ENCODE assay signal across 9 cellular contexts in genomic region chr10:47311193-47311899, GRCh38. TPM values are rescaled to one million over a fixed set of nuclear protein-coding genes. Genes with fewer than 3 reads are reported as not detected.
DNase-seq lines count a peak whose midpoint lies in the region; TF ChIP-seq lines count a peak whose summit lies in the region.
"Had no signal": no experiment of that assay in that cellular context is flagged by ENCODE, and none has a peak within 500 bp of the region (broad histone marks: within the 10 kb centered on the region; RNA-seq: fewer than 3 reads in every experiment).

No MANE protein-coding gene starts in this region.

- no peak overlapping the region for H3K4me2 ChIP-seq in OCI-LY7 (ENCODE audit: low read length)

- intact Hi-C loops in OCI-LY7 (cut with micrococcal nuclease; ENCODE audit: unreplicated experiment) (loop anchor here (10.0 kb wide), 1 partner anchor 63 kb away; no protein-coding TSS in a partner anchor), spleen (cut with DNase I; ENCODE audit: low total_unique reads) (no loop called here), tibial artery (cut with DNase I; ENCODE audit: low total_unique reads) (loop anchor here (1.0 kb wide), 1 partner anchor 263 kb away; no protein-coding TSS in a partner anchor)
- intact Hi-C loops in activated T-helper 2 cell treated with anti-CD3 and anti-CD28 coated beads, Interferon-gamma antibody, Interleukin-2, Interleukin-4, amounts not matched to agents 10 μg/mL and 5 μg/mL and 100 μg/mL, durations not matched to agents 14 hours and 24 hours and 36 hours (cut with micrococcal nuclease): loop anchor here (5.0 to 10.0 kb wide), 2 partner anchors 49 to 127 kb away; no protein-coding TSS in a partner anchor

- no peak overlapping the region for H3K4me3 ChIP-seq in HEK293 (ENCODE audit: low read depth, low read length)
- H3K4me3 ChIP-seq in OCI-LY7 (ENCODE audit: low read depth, low read length, poor library complexity, severe bottlenecking): no peak overlapping the region
- H3K4me3 ChIP-seq in spleen: no peak overlapping the region
- no peak overlapping the region for H3K4me3 ChIP-seq in tibial artery
- H3K4me3 ChIP-seq: GM12878 had no signal

- H3K9me3 ChIP-seq in HEK293 (ENCODE audit: control insufficient read depth, insufficient read depth, low read depth, low read length) (no peaks in the 10 kb centered on the region), OCI-LY7 (ENCODE audit: low read length) (no peaks in the 10 kb centered on the region), spleen (no peaks in the 10 kb centered on the region), tibial artery (no peaks in the 10 kb centered on the region)

- WGBS in spleen, 5 donors: 54 to 61% (median 58%) methylated on average over 9 of the region's 9 CpGs

- POLR2A ChIA-PET in HEK293 (lab: Yijun Ruan, JAX): interaction anchor here (0.9 kb wide), 1 partner anchor 264 kb away, joined by 5 read pairs; no protein-coding TSS in a partner anchor
- POLR2A ChIA-PET in OCI-LY7 (lab: Charles Lee): no interaction called here

- H3K27ac ChIP-seq in HEK293 (ENCODE audit: extremely low read depth, low read depth, low read length): no peak overlapping the region
- no peak overlapping the region for H3K27ac ChIP-seq in OCI-LY7 (ENCODE audit: low read depth, low read length, poor library complexity, severe bottlenecking)
- peak overlapping the region in 3 of 8 donors; percentile 1 to 40 (median 15) for H3K27ac ChIP-seq in spleen
- no peak overlapping the region for H3K27ac ChIP-seq in tibial artery

- no peak overlapping the region for H3K27ac Mint-ChIP-seq in activated T-helper 2 cell treated with anti-CD3 and anti-CD28 coated beads, Interferon-gamma antibody, Interleukin-2, Interleukin-4, amounts not matched to agents 10 μg/mL and 5 μg/mL and 100 μg/mL, durations not matched to agents 14 hours and 24 hours and 36 hours

- peak overlapping the region; percentile 48; the same call in 1 of the 2 replicates for H2AFZ ChIP-seq in OCI-LY7 (ENCODE audit: low read length)

- CTCF ChIA-PET in HEK293 (lab: Yijun Ruan, JAX): interaction anchor here (0.6 to 8.1 kb wide), 28 partner anchors 8 to 317 kb away, joined by 3 to 131 read pairs (median 5); no protein-coding TSS in a partner anchor
- CTCF ChIA-PET in OCI-LY7 (lab: Charles Lee; ENCODE audit: unreplicated experiment): interaction anchor here (0.6 to 1.9 kb wide), 3 partner anchors 114 to 286 kb away, joined by 3 to 10 read pairs (median 10); no protein-coding TSS in a partner anchor

- DNase-seq in OCI-LY7 (ENCODE audit: low spot score): no peak
- DNase-seq in activated T-helper 2 cell treated with anti-CD3 and anti-CD28 coated beads, Interferon-gamma antibody, Interleukin-2, Interleukin-4, amounts not matched to agents 10 μg/mL and 5 μg/mL and 100 μg/mL, durations not matched to agents 14 hours and 24 hours and 36 hours (ENCODE audit: low spot score): peak; percentile 54
- DNase-seq in spleen: peak; percentile 83
- no peak for DNase-seq in tibial artery
- DNase-seq in NCI-H1048 (lab: John Stamatoyannopoulos, UW): no peak
- DNase-seq in NCI-H128 (lab: John Stamatoyannopoulos, UW; ENCODE audit: unreplicated experiment): no peak

- no TSS peak for BruUV-seq in OCI-LY7 (replicated peaks; lab: Mats Ljungman, UMichigan)

- no peaks in the 10 kb centered on the region for H3K9me3 Mint-ChIP-seq in activated T-helper 2 cell treated with anti-CD3 and anti-CD28 coated beads, Interferon-gamma antibody, Interleukin-2, Interleukin-4, amounts not matched to agents 10 μg/mL and 5 μg/mL and 100 μg/mL, durations not matched to agents 14 hours and 24 hours and 36 hours

- H3K27me3 ChIP-seq in spleen (replicated peaks in 1 of 7) (peaks cover 0 to 32% (median 0%) of the 10 kb centered on the region in 7 donors), tibial artery (no peaks in the 10 kb centered on the region)

- no peaks in the 10 kb centered on the region for H3K36me3 Mint-ChIP-seq in activated T-helper 2 cell treated with anti-CD3 and anti-CD28 coated beads, Interferon-gamma antibody, Interleukin-2, Interleukin-4, amounts not matched to agents 10 μg/mL and 5 μg/mL and 100 μg/mL, durations not matched to agents 14 hours and 24 hours and 36 hours (ENCODE audit: low read depth)

- H3K4me1 ChIP-seq in HEK293 (ENCODE audit: control insufficient read depth, insufficient read depth, low read length): no peaks in the 10 kb centered on the region
- H3K4me1 ChIP-seq in OCI-LY7 (ENCODE audit: insufficient read depth, low read length, poor library complexity, severe bottlenecking): no peaks in the 10 kb centered on the region
- peaks cover 0 to 25% (median 10%) of the 10 kb centered on the region in 6 donors for H3K4me1 ChIP-seq in spleen
- peaks cover 0 to 10% (median 3%) of the 10 kb centered on the region in 4 donors for H3K4me1 ChIP-seq in tibial artery

- no peak overlapping the region for H3K4me3 Mint-ChIP-seq in activated T-helper 2 cell treated with anti-CD3 and anti-CD28 coated beads, Interferon-gamma antibody, Interleukin-2, Interleukin-4, amounts not matched to agents 10 μg/mL and 5 μg/mL and 100 μg/mL, durations not matched to agents 14 hours and 24 hours and 36 hours (ENCODE audit: low read depth)

- TF ChIP-seq CTCF in HEK293 (tag by site-specific recombination; IDR thresholded peaks at IDR 0.05) (no peak), OCI-LY7 (conservative IDR thresholded peaks at IDR 0.05; ENCODE audit: low read length) (no peak), spleen (IDR thresholded peaks at IDR 0.05 in 8 of 11, conservative IDR thresholded peaks at IDR 0.05 in 3 of 11) (no peak), tibial artery (IDR thresholded peaks at IDR 0.05) (no peak)

- H3K9me2 ChIP-seq in OCI-LY7 (ENCODE audit: insufficient read depth, low read length): no peaks in the 10 kb centered on the region

- H4K20me1 ChIP-seq in OCI-LY7 (ENCODE audit: insufficient read depth, low read length): no peaks in the 10 kb centered on the region

- H3K27me3 Mint-ChIP-seq in activated T-helper 2 cell treated with anti-CD3 and anti-CD28 coated beads, Interferon-gamma antibody, Interleukin-2, Interleukin-4, amounts not matched to agents 10 μg/mL and 5 μg/mL and 100 μg/mL, durations not matched to agents 14 hours and 24 hours and 36 hours (ENCODE audit: low read depth): no peaks in the 10 kb centered on the region

- H3K36me3 ChIP-seq in HEK293 (ENCODE audit: control insufficient read depth in 2 of 2, insufficient read depth in 1 of 2, low read length in 2 of 2) (no peaks in the 10 kb centered on the region), OCI-LY7 (ENCODE audit: insufficient read depth, low read length) (no peaks in the 10 kb centered on the region), spleen (no peaks in the 10 kb centered on the region), tibial artery (no peaks in the 10 kb centered on the region)

- H3K4me1 Mint-ChIP-seq in activated T-helper 2 cell treated with anti-CD3 and anti-CD28 coated beads, Interferon-gamma antibody, Interleukin-2, Interleukin-4, amounts not matched to agents 10 μg/mL and 5 μg/mL and 100 μg/mL, durations not matched to agents 14 hours and 24 hours and 36 hours (ENCODE audit: low read depth): peaks cover 17% of the 10 kb centered on the region

- H3K79me2 ChIP-seq in OCI-LY7 (ENCODE audit: insufficient read depth, low read depth, low read length): no peaks in the 10 kb centered on the region

- no peak for TF ChIP-seq POLR2A in spleen (IDR thresholded peaks at IDR 0.05)

TF ChIP-seq in HEK293, 187 proteins besides CTCF, POLR2A, EP300 and RAD21 (continues in another document):
- 0 out of 2 replicates have a peak, but pooled peaks have one; percentile 5 for TF ChIP-seq ZFHX2 (tag by site-specific recombination; conservative IDR thresholded peaks at IDR 0.05)
- TF ChIP-seq, protein P1, sequence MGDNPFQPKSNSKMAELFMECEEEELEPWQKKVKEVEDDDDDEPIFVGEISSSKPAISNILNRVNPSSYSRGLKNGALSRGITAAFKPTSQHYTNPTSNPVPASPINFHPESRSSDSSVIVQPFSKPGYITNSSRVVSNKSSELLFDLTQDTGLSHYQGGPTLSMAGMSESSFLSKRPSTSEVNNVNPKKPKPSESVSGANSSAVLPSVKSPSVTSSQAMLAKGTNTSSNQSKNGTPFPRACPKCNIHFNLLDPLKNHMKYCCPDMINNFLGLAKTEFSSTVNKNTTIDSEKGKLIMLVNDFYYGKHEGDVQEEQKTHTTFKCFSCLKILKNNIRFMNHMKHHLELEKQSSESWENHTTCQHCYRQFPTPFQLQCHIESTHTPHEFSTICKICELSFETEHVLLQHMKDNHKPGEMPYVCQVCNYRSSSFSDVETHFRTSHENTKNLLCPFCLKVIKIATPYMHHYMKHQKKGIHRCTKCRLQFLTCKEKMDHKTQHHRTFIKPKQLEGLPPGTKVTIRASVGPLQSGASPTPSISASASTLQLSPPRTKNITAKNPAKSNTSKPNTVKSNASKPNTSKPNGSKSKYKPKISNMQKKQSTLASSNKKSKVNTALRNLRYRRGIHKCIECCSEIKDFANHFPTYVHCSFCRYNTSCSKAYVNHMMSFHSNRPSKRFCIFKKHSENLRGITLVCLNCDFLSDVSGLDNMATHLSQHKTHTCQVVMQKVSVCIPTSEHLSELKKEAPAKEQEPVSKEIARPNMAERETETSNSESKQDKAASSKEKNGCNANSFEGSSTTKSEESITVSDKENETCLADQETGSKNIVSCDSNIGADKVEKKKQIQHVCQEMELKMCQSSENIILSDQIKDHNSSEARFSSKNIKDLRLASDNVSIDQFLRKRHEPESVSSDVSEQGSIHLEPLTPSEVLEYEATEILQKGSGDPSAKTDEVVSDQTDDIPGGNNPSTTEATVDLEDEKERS (tag by site-specific recombination; IDR thresholded peaks at IDR 0.05): no peak
- no peak for TF ChIP-seq FEZF1 (tag by site-specific recombination; IDR thresholded peaks at IDR 0.05)

RNA-seq across cellular contexts. Expression of gene GDF2, which starts 10.9 kb away (rescaled TPM):
- total RNA-seq in OCI-LY7 (2014; rRNA removed; shearing (Covaris generic)): not detected in 2 replicates
- total RNA-seq in OCI-LY7 (2022) (not detected in 2 replicates), spleen (not detected)
- not detected in 2 replicates for total RNA-seq in activated T-helper 2 cell treated with anti-CD3 and anti-CD28 coated beads, Interferon-gamma antibody, Interleukin-2, Interleukin-4, amounts not matched to agents 10 μg/mL and 5 μg/mL and 100 μg/mL, durations not matched to agents 14 hours and 24 hours and 36 hours
- polyA plus RNA-seq in spleen: not detected
- total RNA-seq: GM12878, temporal lobe had no signal
- polyA plus RNA-seq: GM12878 had no signal

RNA-seq across cellular contexts. Expression of gene GDF10, which starts 11.3 kb away (rescaled TPM):
- total RNA-seq in OCI-LY7 (2014; rRNA removed; shearing (Covaris generic)): not detected in 2 replicates
- total RNA-seq in OCI-LY7 (2022) (not detected in 2 replicates), spleen (under 1 TPM in 4 of 7 donors, not detected in 3; 0.19 to 0.30 (median 0.21) TPM)
- total RNA-seq in activated T-helper 2 cell treated with anti-CD3 and anti-CD28 coated beads, Interferon-gamma antibody, Interleukin-2, Interleukin-4, amounts not matched to agents 10 μg/mL and 5 μg/mL and 100 μg/mL, durations not matched to agents 14 hours and 24 hours and 36 hours: 0.11 and 0.25 TPM in 2 replicates
- under 1 TPM; 0.02 to 0.35 (median 0.12) TPM for polyA plus RNA-seq in spleen
- total RNA-seq: GM12878 had no signal
- polyA plus RNA-seq: GM12878 had no signal

RNA-seq across cellular contexts. Expression of gene RBP3, which starts 36.8 kb away (rescaled TPM):
- total RNA-seq in OCI-LY7 (2014; rRNA removed; shearing (Covaris generic)): not detected in 2 replicates
- total RNA-seq in OCI-LY7 (2022): not detected in 2 replicates
- not detected in 2 replicates for total RNA-seq in activated T-helper 2 cell treated with anti-CD3 and anti-CD28 coated beads, Interferon-gamma antibody, Interleukin-2, Interleukin-4, amounts not matched to agents 10 μg/mL and 5 μg/mL and 100 μg/mL, durations not matched to agents 14 hours and 24 hours and 36 hours
- total RNA-seq in spleen: not detected
- polyA plus RNA-seq in spleen: not detected
- total RNA-seq: GM12878, temporal lobe had no signal
- polyA plus RNA-seq: GM12878 had no signal

Comparison
In these comparisons a context has a peak if more than half of its experiments do, and no peak if none do; other contexts are left out.
1. DNase-seq: peak in activated T-helper 2 cell treated with anti-CD3 and anti-CD28 coated beads, Interferon-gamma antibody, Interleukin-2, Interleukin-4, amounts not matched to agents 10 μg/mL and 5 μg/mL and 100 μg/mL, durations not matched to agents 14 hours and 24 hours and 36 hours (single experiment) and spleen (single experiment); none in OCI-LY7 (single experiment), tibial artery (0 of 2), NCI-H1048 (single experiment) and NCI-H128 (single experiment).